Comparison of ENCODE assay signal across 19 cellular contexts in genomic region chr3:163671201-163671600, GRCh38.
DNase-seq lines count a peak whose midpoint lies in the region; ATAC-seq and TF ChIP-seq lines count a peak whose summit lies in the region.
"Had no signal": no experiment of that assay in that cellular context is flagged by ENCODE, and none has a peak within 500 bp of the region (broad histone marks: within the 10 kb centered on the region; RNA-seq: fewer than 3 reads in every experiment).

No MANE protein-coding gene starts in this region.

- TF ChIP-seq CTCF in WERI-Rb-1 (IDR thresholded peaks at IDR 0.05; ENCODE audit: low read depth, low read length): no peak
- TF ChIP-seq CTCF in A673 (conservative IDR thresholded peaks at IDR 0.05; ENCODE audit: low read depth, low read length): no peak

- no peak overlapping the region for H2AK5ac ChIP-seq in neuronal stem cell (ENCODE audit: low read depth, low read length)

- POLR2A ChIA-PET in A673 (lab: Charles Lee; ENCODE audit: low non-redundant PET): no interaction called here

- H3K14ac ChIP-seq in neuronal stem cell (ENCODE audit: low read length): no peak overlapping the region

- no peak overlapping the region for H3K18ac ChIP-seq in neuronal stem cell (ENCODE audit: low read length)

- H3K9me3 ChIP-seq in WERI-Rb-1 (ENCODE audit: severe bottlenecking) (no peaks in the 10 kb centered on the region), neuronal stem cell (replicated peaks in 1 of 2; ENCODE audit: control insufficient read depth in 2 of 2, insufficient read depth in 1 of 2, low read depth in 1 of 2, low read length in 2 of 2) (peaks cover 0 to 2% of the 10 kb centered on the region in 2 donors), A673 (ENCODE audit: low read depth, low read length, poor library complexity, severe bottlenecking) (no peaks in the 10 kb centered on the region)
- H3K9me3 ChIP-seq: MG63 had no signal

- H3K36me3 ChIP-seq in WERI-Rb-1 (no peaks in the 10 kb centered on the region), neuronal stem cell (replicated peaks in 1 of 2; ENCODE audit: control insufficient read depth in 2 of 2, insufficient read depth in 2 of 2, low read length in 2 of 2) (no peaks in the 10 kb centered on the region), A673 (ENCODE audit: insufficient read depth, low read length, poor library complexity, severe bottlenecking) (no peaks in the 10 kb centered on the region)
- H3K36me3 ChIP-seq: MG63 had no signal

- H3K23ac ChIP-seq in neuronal stem cell (ENCODE audit: low read depth, low read length, poor library complexity): no peak overlapping the region

- no peak overlapping the region for H3K4ac ChIP-seq in neuronal stem cell (ENCODE audit: low read length)

- H2BK120ac ChIP-seq in neuronal stem cell (ENCODE audit: low read depth, low read length): no peak overlapping the region

- no peak overlapping the region for H4K8ac ChIP-seq in neuronal stem cell (ENCODE audit: low read depth, low read length)

- no peak overlapping the region for H4K91ac ChIP-seq in neuronal stem cell (ENCODE audit: low read depth, low read length, poor library complexity)

- CTCF ChIA-PET in A673 (lab: Charles Lee): no interaction called here

- no TSS peak for BruUV-seq in A673 (replicated peaks; lab: Mats Ljungman, UMichigan)

- H2BK12ac ChIP-seq in neuronal stem cell (ENCODE audit: low read length): no peak overlapping the region

- no CpG with 5 or more reads among the region's 3 CpGs for WGBS in neuronal stem cell (ENCODE audit: extremely low coverage in 2 of 2, insufficient read length in 2 of 2, insufficient replicate concordance in 1 of 2), 2 donors

- H2AFZ ChIP-seq in neuronal stem cell (ENCODE audit: low read length): peak overlapping the region; percentile 49
- H2AFZ ChIP-seq: GM23248 had no signal

- no peak overlapping the region for H2BK15ac ChIP-seq in neuronal stem cell (ENCODE audit: low read length)

- ATAC-seq in GM21367 (IDR thresholded peaks at IDR 0.05; ENCODE audit: unreplicated experiment): no peak
- ATAC-seq: GM12878 had no signal

- intact Hi-C loops in A673 (cut with micrococcal nuclease; ENCODE audit: unreplicated experiment): no loop called here

- no peaks in the 10 kb centered on the region for H3K27me3 ChIP-seq in WERI-Rb-1 (ENCODE audit: insufficient read depth, low read depth, severe bottlenecking)
- H3K27me3 ChIP-seq in neuronal stem cell (ENCODE audit: control insufficient read depth in 3 of 3, insufficient read depth in 3 of 3, low read depth in 1 of 3, low read length in 3 of 3): no peaks in the 10 kb centered on the region
- H3K27me3 ChIP-seq in A673 (replicated peaks; ENCODE audit: insufficient read depth, low read depth, low read length, poor library complexity): no peaks in the 10 kb centered on the region
- H3K27me3 ChIP-seq: MG63 had no signal

- H3K9ac ChIP-seq in neuronal stem cell (ENCODE audit: low read depth, low read length, poor library complexity): no peak overlapping the region
- H3K9ac ChIP-seq: GM23248 had no signal

- H3K4me3 ChIP-seq in WERI-Rb-1 (ENCODE audit: low read depth, low read length) (no peak overlapping the region), neuronal stem cell (ENCODE audit: low read length in 2 of 2) (no peak overlapping the region), A673 (ENCODE audit: low read depth, low read length, poor library complexity, severe bottlenecking) (no peak overlapping the region)
- H3K4me3 ChIP-seq: GM12878, GM23248, MG63 had no signal

- H3K27ac ChIP-seq in WERI-Rb-1: no peak overlapping the region
- H3K27ac ChIP-seq in neuronal stem cell (replicated peaks; ENCODE audit: low read length): no peak overlapping the region
- H3K27ac ChIP-seq in A673 (ENCODE audit: low read depth, low read length, poor library complexity, severe bottlenecking): no peak overlapping the region
- H3K27ac ChIP-seq: GM23248 had no signal

- no peak overlapping the region for H3K4me2 ChIP-seq in neuronal stem cell (ENCODE audit: insufficient read depth, low read length, poor library complexity, severe bottlenecking)

- H2BK5ac ChIP-seq in neuronal stem cell (ENCODE audit: low read length): no peak overlapping the region

- H3K4me1 ChIP-seq in neuronal stem cell (ENCODE audit: control insufficient read depth in 2 of 2, insufficient read depth in 1 of 2, low read depth in 1 of 2, low read length in 2 of 2): no peaks in the 10 kb centered on the region
- H3K4me1 ChIP-seq in A673 (ENCODE audit: insufficient read depth, low read length, poor library complexity, severe bottlenecking): peaks cover 8% of the 10 kb centered on the region

- H3K79me1 ChIP-seq in neuronal stem cell (ENCODE audit: low read depth, low read length): no peaks in the 10 kb centered on the region

- peak; percentile 48 for DNase-seq in Daoy (ENCODE audit: low read depth)
- DNase-seq in HT1080 (ENCODE audit: low read depth): peak; percentile 56
- peak; percentile 17 for DNase-seq in WERI-Rb-1
- no peak for DNase-seq in neuronal stem cell (ENCODE audit: low spot score)
- DNase-seq in stimulated activated CD4-positive, alpha-beta T cell treated with anti-CD3 and anti-CD28 coated beads, Interleukin-1b, Interleukin-23, amount 100 ng/mL, for 48 hours: no peak
- no peak for DNase-seq in A673 (ENCODE audit: low spot score)
- DNase-seq: ACHN, C1 segment of cervical spinal cord, DND-41, GM23248, HFFc6, MG63, NCI-H1092 treated with DMSO at 0.1 percent for 48 hours, NCI-H2081, NCI-H2171 treated with DMSO at 0.1 percent for 48 hours, NCI-H446, NCI-H69 had no signal

Comparison
In these comparisons a context has a peak if more than half of its experiments do, and no peak if none do; other contexts are left out.
1. DNase-seq: peak in Daoy (single experiment), HT1080 (single experiment) and WERI-Rb-1 (single experiment); none in neuronal stem cell (single experiment), stimulated activated CD4-positive, alpha-beta T cell treated with anti-CD3 and anti-CD28 coated beads, Interleukin-1b, Interleukin-23, amount 100 ng/mL, for 48 hours (single experiment) and A673 (single experiment).